ENCODE assay signal across 9 cellular contexts in the genomic region with DNA sequence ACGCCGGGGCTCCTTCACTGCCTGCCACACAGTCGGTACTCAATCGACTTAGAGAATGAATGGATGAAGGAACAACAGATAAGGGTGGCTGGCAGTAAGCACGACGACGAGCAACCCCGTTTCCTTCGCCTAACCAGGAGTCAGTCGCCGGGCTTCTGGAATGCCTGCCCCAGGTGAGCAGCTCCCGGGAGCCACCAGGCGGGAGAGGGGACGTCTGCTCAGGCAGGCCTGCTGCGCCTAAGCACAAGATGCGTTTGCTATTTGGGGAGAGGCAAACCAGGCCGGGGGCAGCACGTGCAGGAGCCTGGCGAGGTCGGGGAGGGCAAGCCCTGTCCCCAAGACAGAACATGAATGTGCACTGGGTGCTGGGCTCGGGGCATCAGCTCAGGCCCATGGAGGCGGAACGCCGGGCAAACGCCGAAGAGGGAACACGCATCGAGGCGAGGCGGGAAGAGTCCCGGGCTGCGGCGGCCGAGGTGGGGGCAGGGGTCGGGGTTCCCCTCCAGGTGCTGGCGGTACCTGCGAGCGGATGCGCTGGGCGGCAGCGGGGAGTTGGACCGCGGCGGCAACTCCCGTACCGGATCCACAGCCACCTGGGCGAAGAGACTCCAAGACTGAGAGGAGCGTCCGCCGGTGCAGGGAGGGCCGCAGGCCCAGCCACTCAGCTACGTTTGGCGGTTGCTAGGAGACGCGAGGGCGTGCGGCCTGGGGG. TPM values are rescaled to one million over a fixed set of nuclear protein-coding genes. Genes with fewer than 3 reads are reported as not detected.
DNase-seq lines count a peak whose midpoint lies in the region; ATAC-seq and TF ChIP-seq lines count a peak whose summit lies in the region.
"Had no signal": no experiment of that assay in that cellular context is flagged by ENCODE, and none has a peak within 500 bp of the region (broad histone marks: within the 10 kb centered on the region; RNA-seq: fewer than 3 reads in every experiment).

A gene with protein sequence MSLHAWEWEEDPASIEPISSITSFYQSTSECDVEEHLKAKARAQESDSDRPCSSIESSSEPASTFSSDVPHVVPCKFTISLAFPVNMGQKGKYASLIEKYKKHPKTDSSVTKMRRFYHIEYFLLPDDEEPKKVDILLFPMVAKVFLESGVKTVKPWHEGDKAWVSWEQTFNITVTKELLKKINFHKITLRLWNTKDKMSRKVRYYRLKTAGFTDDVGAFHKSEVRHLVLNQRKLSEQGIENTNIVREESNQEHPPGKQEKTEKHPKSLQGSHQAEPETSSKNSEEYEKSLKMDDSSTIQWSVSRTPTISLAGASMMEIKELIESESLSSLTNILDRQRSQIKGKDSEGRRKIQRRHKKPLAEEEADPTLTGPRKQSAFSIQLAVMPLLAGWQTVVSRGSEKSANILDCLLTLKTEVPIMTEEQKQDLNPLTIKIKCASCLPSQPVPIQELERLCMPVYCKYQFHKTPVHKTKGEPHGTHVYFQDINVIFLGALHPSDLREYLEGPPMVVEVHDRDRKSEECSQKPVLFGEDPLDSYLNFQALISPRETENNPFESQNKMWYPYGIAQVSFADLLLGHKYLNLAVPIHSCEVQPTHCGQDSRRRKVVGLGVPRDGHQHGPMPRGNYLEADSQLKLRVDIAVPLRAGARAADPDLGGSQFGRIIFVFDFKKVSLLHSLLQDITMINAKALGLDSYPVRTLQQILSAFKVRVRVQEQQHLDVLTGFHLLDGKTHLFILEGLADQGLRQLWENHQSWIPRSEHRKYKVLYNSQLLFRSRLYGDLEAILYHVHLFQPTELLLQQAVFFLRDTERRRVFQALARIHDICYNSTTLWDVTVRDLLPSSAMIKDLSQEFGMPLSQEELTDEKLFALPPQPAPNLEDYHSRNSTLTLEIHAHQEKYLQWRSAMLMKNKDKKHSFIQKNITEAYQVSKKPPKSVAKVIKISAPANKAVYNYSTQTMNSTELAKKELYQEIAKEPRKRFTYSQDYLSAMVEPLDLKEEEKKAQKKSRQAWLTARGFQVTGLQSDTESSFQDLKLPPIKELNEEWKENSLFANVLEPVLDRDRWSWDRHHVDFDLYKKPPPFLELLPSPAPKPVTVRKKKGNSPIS (minus strand): TSS at position 616 of the 712 bp plus-strand sequence. CDS start 772 bp downstream, outside the sequence.

- no peaks in the 10 kb centered on the region for H3K9me3 ChIP-seq in CD4-positive, alpha-beta T cell (ENCODE audit: control insufficient read depth, low read length)
- no peaks in the 10 kb centered on the region for H3K9me3 ChIP-seq in subcutaneous abdominal adipose tissue (ENCODE audit: control insufficient read depth in 5 of 5, low read length in 5 of 5)

- no peaks in the 10 kb centered on the region for H3K27me3 ChIP-seq in CD4-positive, alpha-beta T cell (ENCODE audit: control insufficient read depth, insufficient read depth, low read length)
- H3K27me3 ChIP-seq in KMS-11 (ENCODE audit: insufficient read depth, low read depth) (no peaks in the 10 kb centered on the region), subcutaneous abdominal adipose tissue (ENCODE audit: control insufficient read depth in 5 of 5, insufficient read depth in 4 of 5, low read length in 5 of 5) (peaks cover 7 to 21% (median 12%) of the 10 kb centered on the region in 5 donors)

- peaks cover 47% of the 10 kb centered on the region for H3K4me1 Mint-ChIP-seq in CD4-positive, alpha-beta T cell (ENCODE audit: low read depth)
- peaks cover 7% of the 10 kb centered on the region for H3K4me1 Mint-ChIP-seq in glutamatergic neuron (ENCODE audit: low read depth, unreplicated experiment)

- CTCF ChIA-PET in CD4-positive, alpha-beta T cell (lab: Charles Lee) = interaction anchor here (1.4 to 4.2 kb wide), 4 partner anchors 10 to 34 kb away, joined by 9 to 20 read pairs (median 14); no protein-coding TSS in a partner anchor
- CTCF ChIA-PET in RWPE1 (lab: Yijun Ruan, JAX) = interaction anchor here (0.7 to 2.9 kb wide), 4 partner anchors 9 to 881 kb away, joined by 3 to 15 read pairs (median 8); no protein-coding TSS in a partner anchor

- H3K4me2 ChIP-seq in KMS-11 = peak within 1 kb of the TSS; percentile 69

- peak; percentile 85 to 93 (median 89) for DNase-seq in CD4-positive, alpha-beta T cell
- DNase-seq in RWPE1 (ENCODE audit: low spot score) = peak; percentile 90
- DNase-seq in activated naive CD4-positive, alpha-beta T cell (lab: John Stamatoyannopoulos, UW) = peak; percentile 61 to 85 (median 70)
- DNase-seq in glutamatergic neuron = peak; percentile 91
- peak; percentile 83 for DNase-seq in occipital lobe (lab: John Stamatoyannopoulos, UW)

- H3K27me3 Mint-ChIP-seq in CD4-positive, alpha-beta T cell = no peaks in the 10 kb centered on the region
- H3K27me3 Mint-ChIP-seq in glutamatergic neuron (ENCODE audit: unreplicated experiment) = peaks cover 8% of the 10 kb centered on the region

- POLR2A ChIA-PET in CD4-positive, alpha-beta T cell (lab: Charles Lee) = interaction anchor here (0.7 to 3.7 kb wide), 15 partner anchors 10 to 285 kb away, joined by 3 to 41 read pairs (median 4); a partner anchor contains a TSS
- POLR2A ChIA-PET in RWPE1 (lab: Yijun Ruan, JAX; ENCODE audit: low non-redundant PET) = interaction anchor here (0.8 kb wide), 1 partner anchor 18 kb away, joined by 3 read pairs; no protein-coding TSS in a partner anchor

- no peaks in the 10 kb centered on the region for H3K79me2 ChIP-seq in KMS-11 (ENCODE audit: insufficient read depth, low read depth)

- H3K27ac ChIP-seq in CD4-positive, alpha-beta T cell (ENCODE audit: low read depth, low read length) = peak within 1 kb of the TSS; percentile 38
- H3K27ac ChIP-seq in KMS-11 (no peak within 1 kb of the TSS), RWPE1 (no peak within 1 kb of the TSS), subcutaneous abdominal adipose tissue (ENCODE audit: low read depth, low read length) (no peak within 1 kb of the TSS)
- H3K27ac ChIP-seq: HL-60 had no signal

- H3K36me3 Mint-ChIP-seq in CD4-positive, alpha-beta T cell (ENCODE audit: low read depth) = no peaks in the 10 kb centered on the region
- H3K36me3 Mint-ChIP-seq in glutamatergic neuron (ENCODE audit: unreplicated experiment) = peaks cover 5% of the 10 kb centered on the region

- H3K27ac Mint-ChIP-seq in CD4-positive, alpha-beta T cell = peak within 1 kb of the TSS; percentile 78
- no peak within 1 kb of the TSS for H3K27ac Mint-ChIP-seq in glutamatergic neuron (ENCODE audit: unreplicated experiment)

- H3K36me3 ChIP-seq in KMS-11 (ENCODE audit: insufficient read depth) (no peaks in the 10 kb centered on the region), subcutaneous abdominal adipose tissue (ENCODE audit: control insufficient read depth in 5 of 5, insufficient read depth in 5 of 5, low read length in 5 of 5) (no peaks in the 10 kb centered on the region)

- H2AFZ ChIP-seq in KMS-11 (ENCODE audit: low read depth) = peak within 1 kb of the TSS; percentile 77

- H4K20me1 ChIP-seq in KMS-11 (ENCODE audit: insufficient read depth) = no peaks in the 10 kb centered on the region

- H3K4me3 ChIP-seq in KMS-11 (IDR thresholded peaks at IDR 0.05; ENCODE audit: insufficient read depth, low read depth, low read length) (peak within 1 kb of the TSS; percentile 64), subcutaneous abdominal adipose tissue (ENCODE audit: low read depth in 1 of 5, low read length in 5 of 5) (peak within 1 kb of the TSS; percentile 39 to 58 (median 48))

- intact Hi-C loops in CD4-positive, alpha-beta T cell (cut with DNase I, micrococcal nuclease) = loop anchor here in 1 of 2 experiments (2.0 kb wide), 1 partner anchor 33 kb away; no protein-coding TSS in a partner anchor

- H3K9ac ChIP-seq in KMS-11 (no peak within 1 kb of the TSS), subcutaneous abdominal adipose tissue (ENCODE audit: low read length in 5 of 5) (peak within 1 kb of the TSS in 2 of 5 donors; percentile 28 to 37)

- TF ChIP-seq CTCF in CD4-positive, alpha-beta T cell (IDR thresholded peaks at IDR 0.05) = no peak
- TF ChIP-seq CTCF in KMS-11 (conservative IDR thresholded peaks at IDR 0.05; ENCODE audit: low read depth, low read length) (no peak), RWPE1 (conservative IDR thresholded peaks at IDR 0.05; ENCODE audit: low read depth) (no peak), glutamatergic neuron (IDR thresholded peaks at IDR 0.05; ENCODE audit: partially characterized antibody, unreplicated experiment) (no peak)

- peak; percentile 97 for ATAC-seq in CD4-positive, alpha-beta T cell (ENCODE audit: poor library complexity)
- peak; percentile 80 for ATAC-seq in GM21447 (IDR thresholded peaks at IDR 0.05; ENCODE audit: unreplicated experiment)

- H3K4me3 Mint-ChIP-seq in CD4-positive, alpha-beta T cell = peak within 1 kb of the TSS; percentile 80
- H3K4me3 Mint-ChIP-seq in glutamatergic neuron (ENCODE audit: unreplicated experiment) = peak within 1 kb of the TSS; percentile 83

- H3K4me1 ChIP-seq in KMS-11 (ENCODE audit: low read depth, poor library complexity, severe bottlenecking) (peaks cover 15% of the 10 kb centered on the region), subcutaneous abdominal adipose tissue (ENCODE audit: control insufficient read depth in 5 of 5, insufficient read depth in 5 of 5, low read length in 5 of 5) (peaks cover 0 to 17% (median 13%) of the 10 kb centered on the region in 5 donors)

- H3K9me3 Mint-ChIP-seq in CD4-positive, alpha-beta T cell = no peaks in the 10 kb centered on the region
- no peaks in the 10 kb centered on the region for H3K9me3 Mint-ChIP-seq in glutamatergic neuron (ENCODE audit: unreplicated experiment)

RNA-seq across cellular contexts. Expression of the gene that starts here (rescaled TPM):
- total RNA-seq in CD4-positive, alpha-beta T cell = under 1 TPM; 0.19 to 0.45 TPM
- total RNA-seq in glutamatergic neuron (ENCODE audit: unreplicated experiment) (0.15 TPM), occipital lobe (2.2 TPM)

Comparison
In these comparisons a context has a peak if more than half of its experiments do, and no peak if none do; other contexts are left out.
1. Peak in DNase-seq, ATAC-seq and H3K27ac ChIP-seq in CD4-positive, alpha-beta T cell; RNA of the gene not detected or under 1 TPM.
2. Peak in DNase-seq in glutamatergic neuron; RNA of the gene not detected or under 1 TPM.